37 cellular contexts compared by ENCODE assay signal in the genomic region with DNA sequence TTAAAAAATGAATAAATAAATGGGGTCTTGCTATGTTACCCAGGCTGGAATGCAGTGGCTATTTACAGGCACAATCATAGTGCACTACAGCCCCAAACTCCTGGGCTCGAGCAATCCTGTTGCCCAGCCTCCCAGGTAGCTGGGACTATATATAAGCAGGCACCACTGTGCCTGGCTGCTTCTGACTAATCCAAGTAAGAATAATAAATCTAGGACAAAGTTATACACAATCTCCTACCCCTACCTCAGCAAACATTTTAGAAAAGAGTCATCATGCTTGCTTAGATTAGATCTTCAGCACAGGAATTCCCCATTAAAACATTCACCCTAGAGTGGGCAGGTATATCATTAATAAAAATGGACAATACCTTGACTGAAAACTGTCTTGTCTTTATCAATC.
DNase-seq lines count a peak whose midpoint lies in the region; ATAC-seq and TF ChIP-seq lines count a peak whose summit lies in the region.
"Had no signal": no experiment of that assay in that cellular context is flagged by ENCODE, and none has a peak within 500 bp of the region (broad histone marks: within the 10 kb centered on the region; RNA-seq: fewer than 3 reads in every experiment).

No MANE protein-coding gene starts in this region.

- no peaks in the 10 kb centered on the region for H4K20me1 ChIP-seq in mammary epithelial cell (ENCODE audit: insufficient read depth, low read length)
- no peaks in the 10 kb centered on the region for H4K20me1 ChIP-seq in hepatocyte (ENCODE audit: insufficient read depth, poor library complexity, severe bottlenecking)

- dilution Hi-C loops in mammary epithelial cell (cut with HindIII; ENCODE audit: low sequenced_read_pairs): no loop called here

- intact Hi-C loops in mammary epithelial cell (cut with micrococcal nuclease) (no loop called here), MCF 10A (cut with micrococcal nuclease) (no loop called here)

- H2AFZ ChIP-seq in mammary epithelial cell (ENCODE audit: low read depth, low read length): no peak overlapping the region
- no peak overlapping the region for H2AFZ ChIP-seq in hepatocyte

- H3K36me3 Mint-ChIP-seq in MCF 10A (ENCODE audit: insufficient read depth, unreplicated experiment): peaks cover 34% of the 10 kb centered on the region
- peaks cover 10 to 29% of the 10 kb centered on the region in 2 donors for H3K36me3 Mint-ChIP-seq in stimulated activated naive B cell treated with anti-CD40 and anti-IgM and Interleukin-4, amounts not matched to agents 10 μg/mL and 1 μg/mL and 100 μg/mL, for 72 hours
- H3K36me3 Mint-ChIP-seq: natural killer cell had no signal

- H3K4me1 Mint-ChIP-seq in MCF 10A (ENCODE audit: insufficient read depth, unreplicated experiment): no peaks in the 10 kb centered on the region
- no peaks in the 10 kb centered on the region for H3K4me1 Mint-ChIP-seq in stimulated activated naive B cell treated with anti-CD40 and anti-IgM and Interleukin-4, amounts not matched to agents 10 μg/mL and 1 μg/mL and 100 μg/mL, for 72 hours
- H3K4me1 Mint-ChIP-seq: activated CD4-positive, alpha-beta T cell treated with anti-CD3 and anti-CD28 coated beads, Interleukin-2, amount 10 ng/mL, durations not matched to agents 24 days and 14 days; activated naive CD4-positive, alpha-beta T cell treated with anti-CD3 and anti-CD28 coated beads, Interleukin-2, amount 50 U/mL, for 24 hours; IgD-negative memory B cell; natural killer cell; T-cell had no signal

- H3K4me2 ChIP-seq in mammary epithelial cell (ENCODE audit: insufficient read depth, low read depth, low read length) (no peak overlapping the region), hepatocyte (no peak overlapping the region)

- no peak for TF ChIP-seq CTCF in mammary epithelial cell (conservative IDR thresholded peaks at IDR 0.05 in 1 of 2, IDR thresholded peaks at IDR 0.05 in 1 of 2; ENCODE audit: extremely low read depth in 1 of 2, insufficient read depth in 1 of 2, low read depth in 1 of 2, low read length in 2 of 2)
- no peak for TF ChIP-seq CTCF in MCF 10A (IDR thresholded peaks at IDR 0.05; ENCODE audit: unreplicated experiment)
- no peak for TF ChIP-seq CTCF in hepatocyte (IDR thresholded peaks at IDR 0.05; ENCODE audit: poor library complexity)

- H3K9ac ChIP-seq in mammary epithelial cell (ENCODE audit: insufficient read depth, low read length): no peak overlapping the region

- H3K4me3 ChIP-seq in mammary epithelial cell (replicated peaks in 1 of 3; ENCODE audit: insufficient read depth in 1 of 3, low read depth in 2 of 3, low read length in 3 of 3): no peak overlapping the region
- H3K4me3 ChIP-seq in hepatocyte: no peak overlapping the region
- H3K4me3 ChIP-seq: esophagus muscularis mucosa, heart right ventricle, left lung, SJCRH30, transverse colon had no signal

- H3K27me3 Mint-ChIP-seq in MCF 10A (ENCODE audit: insufficient read depth, unreplicated experiment): no peaks in the 10 kb centered on the region
- H3K27me3 Mint-ChIP-seq in stimulated activated naive B cell treated with anti-CD40 and anti-IgM and Interleukin-4, amounts not matched to agents 10 μg/mL and 1 μg/mL and 100 μg/mL, for 72 hours: no peaks in the 10 kb centered on the region
- H3K27me3 Mint-ChIP-seq: activated CD4-positive, alpha-beta T cell treated with anti-CD3 and anti-CD28 coated beads, Interleukin-2, amount 10 ng/mL, durations not matched to agents 24 days and 14 days; activated naive CD4-positive, alpha-beta T cell treated with anti-CD3 and anti-CD28 coated beads, Interleukin-2, amount 50 U/mL, for 24 hours; effector memory CD8-positive, alpha-beta T cell; IgD-negative memory B cell; T-cell had no signal

- no peak overlapping the region for H3K4me3 Mint-ChIP-seq in MCF 10A (ENCODE audit: unreplicated experiment)
- H3K4me3 Mint-ChIP-seq in stimulated activated naive B cell treated with anti-CD40 and anti-IgM and Interleukin-4, amounts not matched to agents 10 μg/mL and 1 μg/mL and 100 μg/mL, for 72 hours: no peak overlapping the region
- H3K4me3 Mint-ChIP-seq: activated CD4-positive, alpha-beta T cell treated with anti-CD3 and anti-CD28 coated beads, Interleukin-2, amount 10 ng/mL, durations not matched to agents 24 days and 14 days; activated naive CD4-positive, alpha-beta T cell treated with anti-CD3 and anti-CD28 coated beads, Interleukin-2, amount 50 U/mL, for 24 hours; CD14-positive monocyte; effector memory CD8-positive, alpha-beta T cell; HFFc6; IgD-negative memory B cell; natural killer cell; T-cell had no signal

- H3K9me3 Mint-ChIP-seq in MCF 10A (ENCODE audit: unreplicated experiment): no peaks in the 10 kb centered on the region
- H3K9me3 Mint-ChIP-seq in stimulated activated naive B cell treated with anti-CD40 and anti-IgM and Interleukin-4, amounts not matched to agents 10 μg/mL and 1 μg/mL and 100 μg/mL, for 72 hours: no peaks in the 10 kb centered on the region
- H3K9me3 Mint-ChIP-seq: activated CD4-positive, alpha-beta T cell treated with anti-CD3 and anti-CD28 coated beads, Interleukin-2, amount 10 ng/mL, durations not matched to agents 24 days and 14 days; activated naive CD4-positive, alpha-beta T cell treated with anti-CD3 and anti-CD28 coated beads, Interleukin-2, amount 50 U/mL, for 24 hours; activated T-helper 2 cell treated with anti-CD3 and anti-CD28 coated beads, Interferon-gamma antibody, Interleukin-2, Interleukin-4, amounts not matched to agents 10 μg/mL and 5 μg/mL and 100 μg/mL, durations not matched to agents 14 hours and 24 hours and 36 hours; CD14-positive monocyte; effector memory CD8-positive, alpha-beta T cell; HFFc6; IgD-negative memory B cell; natural killer cell; T-cell had no signal

- H3K36me3 ChIP-seq in mammary epithelial cell (ENCODE audit: insufficient read depth, low read length) (peaks cover 15% of the 10 kb centered on the region), hepatocyte (replicated peaks; ENCODE audit: insufficient read depth, low read depth) (no peaks in the 10 kb centered on the region)

- no peaks in the 10 kb centered on the region for H3K9me2 ChIP-seq in hepatocyte (replicated peaks; ENCODE audit: insufficient read depth)

- CTCF ChIA-PET in mammary epithelial cell (lab: Charles Lee; ENCODE audit: low non-redundant PET) (interaction anchor here (0.7 kb wide), 1 partner anchor 183 kb away, joined by 3 read pairs; no protein-coding TSS in a partner anchor), MCF 10A (lab: Yijun Ruan, JAX) (interaction anchor here (0.5 to 1.0 kb wide), 3 partner anchors 100 to 351 kb away, joined by 3 read pairs; a partner anchor contains a TSS)

- POLR2A ChIA-PET in MCF 10A (lab: Yijun Ruan, JAX): interaction anchor here (1.4 kb wide), 1 partner anchor 99 kb away, joined by 4 read pairs; a partner anchor contains a TSS

- ATAC-seq in SK-N-SH treated with all-trans-retinoic acid at 6 μM for 48 hours: no peak; the same call in 2 of the 3 replicates
- no peak for ATAC-seq in stimulated activated naive B cell treated with anti-CD40 and anti-IgM and Interleukin-4, amounts not matched to agents 10 μg/mL and 1 μg/mL and 100 μg/mL, for 72 hours (replicated peaks)
- ATAC-seq: effector memory CD8-positive, alpha-beta T cell; heart right ventricle; natural killer cell; T-cell had no signal

- in situ Hi-C loops in mammary epithelial cell (cut with MboI; ENCODE audit: low sequenced_read_pairs in 2 of 2): no loop called here

- 100% methylated on average over 1 of the region's 1 CpG for WGBS in mammary epithelial cell (ENCODE audit: low coverage, missing lambda C conversion rate)
- WGBS in hepatocyte (ENCODE audit: low lambda C conversion rate, missing lambda C conversion rate): 46% methylated on average over 1 of the region's 1 CpG

- no peaks in the 10 kb centered on the region for H3K27me3 ChIP-seq in mammary epithelial cell (ENCODE audit: insufficient read depth, low read length)
- H3K27me3 ChIP-seq in hepatocyte: no peaks in the 10 kb centered on the region
- H3K27me3 ChIP-seq: esophagus muscularis mucosa, heart right ventricle, left lung, SJCRH30, transverse colon had no signal

- H3K27ac Mint-ChIP-seq in MCF 10A (ENCODE audit: low read depth, unreplicated experiment): no peak overlapping the region
- peak overlapping the region; percentile 42 for H3K27ac Mint-ChIP-seq in stimulated activated naive B cell treated with anti-CD40 and anti-IgM and Interleukin-4, amounts not matched to agents 10 μg/mL and 1 μg/mL and 100 μg/mL, for 72 hours
- H3K27ac Mint-ChIP-seq: activated CD4-positive, alpha-beta T cell treated with anti-CD3 and anti-CD28 coated beads, Interleukin-2, amount 10 ng/mL, durations not matched to agents 24 days and 14 days; activated naive CD4-positive, alpha-beta T cell treated with anti-CD3 and anti-CD28 coated beads, Interleukin-2, amount 50 U/mL, for 24 hours; activated T-helper 2 cell treated with anti-CD3 and anti-CD28 coated beads, Interferon-gamma antibody, Interleukin-2, Interleukin-4, amounts not matched to agents 10 μg/mL and 5 μg/mL and 100 μg/mL, durations not matched to agents 14 hours and 24 hours and 36 hours; CD14-positive monocyte; effector memory CD8-positive, alpha-beta T cell; HFFc6; IgD-negative memory B cell; natural killer cell; T-cell had no signal

- H3K9me3 ChIP-seq in mammary epithelial cell (replicated peaks; ENCODE audit: insufficient read depth, low read length): no peaks in the 10 kb centered on the region
- no peaks in the 10 kb centered on the region for H3K9me3 ChIP-seq in hepatocyte (ENCODE audit: low read depth)
- H3K9me3 ChIP-seq: esophagus muscularis mucosa, heart right ventricle, left lung, SJCRH30, transverse colon had no signal

- BruUV-seq in mammary epithelial cell (replicated peaks; lab: Mats Ljungman, UMichigan): no TSS peak
- BruUV-seq in MCF 10A (replicated peaks; lab: Mats Ljungman, UMichigan): no TSS peak

- H3K27ac ChIP-seq in mammary epithelial cell (ENCODE audit: insufficient read depth, low read depth, low read length): no peak overlapping the region
- peak overlapping the region; percentile 9 for H3K27ac ChIP-seq in hepatocyte
- H3K27ac ChIP-seq: 22Rv1, esophagus muscularis mucosa, heart right ventricle, left lung, SJCRH30, transverse colon had no signal

- H3K4me1 ChIP-seq in mammary epithelial cell (ENCODE audit: insufficient read depth, low read length) (no peaks in the 10 kb centered on the region), hepatocyte (ENCODE audit: insufficient read depth) (peaks cover 25% of the 10 kb centered on the region)

- no peaks in the 10 kb centered on the region for H3K79me2 ChIP-seq in mammary epithelial cell (ENCODE audit: insufficient read depth, low read length)
- no peaks in the 10 kb centered on the region for H3K79me2 ChIP-seq in hepatocyte

- DNase-seq in mammary epithelial cell (peak; percentile 16), MCF 10A (ENCODE audit: unreplicated experiment) (no peak), hepatocyte (ENCODE audit: low spot score) (no peak), NCI-H748 (lab: John Stamatoyannopoulos, UW; ENCODE audit: unreplicated experiment) (no peak), inferior parietal cortex (ENCODE audit: extremely low spot score) (no peak), NCI-H1048 (lab: John Stamatoyannopoulos, UW) (no peak)
- no peak for DNase-seq in stimulated activated naive B cell treated with anti-CD40 and anti-IgM and Interleukin-4, amounts not matched to agents 10 μg/mL and 1 μg/mL and 100 μg/mL, for 72 hours
- DNase-seq: activated CD4-positive, alpha-beta T cell treated with anti-CD3 and anti-CD28 coated beads, Interleukin-2, amount 10 ng/mL, durations not matched to agents 24 days and 14 days; activated CD8-positive, alpha-beta memory T cell treated with anti-CD3 and anti-CD28 coated beads for 24 hours; activated T-cell treated with anti-CD3 and anti-CD28 coated beads for 4 hours; Calu3; cortex of kidney; DMS79; effector memory CD8-positive, alpha-beta T cell; foreskin fibroblast; GOT3; heart right ventricle; HFFc6; left lung; midbrain; natural killer cell; NCI-H1092; NCI-H1694 treated with DMSO at 0.1 percent for 48 hours; NCI-H446 treated with DMSO at 0.1 percent for 48 hours; NCI-H82; occipital lobe; SJCRH30; stimulated activated CD4-positive, alpha-beta T cell treated with anti-CD3 and anti-CD28 coated beads, Interleukin-4, amount 100 ng/mL, for 24 hours; T-cell; transverse colon had no signal
